ENCODE assay signal across 1 cellular context in the genomic region with DNA sequence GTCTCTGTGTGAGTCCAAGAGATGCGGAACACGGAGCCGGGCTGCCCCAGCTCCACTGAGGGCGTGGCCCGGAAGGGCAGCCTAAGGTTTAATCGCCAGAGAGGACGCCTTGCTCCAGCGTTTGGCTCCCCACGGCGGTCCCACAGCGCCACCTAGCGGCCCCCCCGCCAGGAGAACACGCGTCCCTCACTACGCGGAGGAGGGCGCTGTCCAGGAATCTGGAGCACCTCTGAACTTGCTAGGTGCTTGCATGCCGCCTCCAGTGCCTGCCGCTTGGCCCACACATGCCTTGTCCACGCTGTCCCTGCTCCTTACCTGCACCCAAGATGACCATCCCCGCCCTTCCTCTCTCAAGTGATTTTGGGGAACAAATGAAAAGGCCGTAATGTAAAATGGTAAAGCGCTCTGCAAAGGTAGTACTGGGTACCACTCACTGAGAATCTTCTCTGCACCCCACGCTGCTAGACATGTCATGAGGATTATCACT.
TF ChIP-seq lines count a peak whose summit lies in the region.

No MANE protein-coding gene starts in this region.

TF ChIP-seq in PFSK-1, 5 proteins besides CTCF, POLR2A, EP300 and RAD21 (continued from another document):
- TF ChIP-seq FOXP2 (optimal IDR thresholded peaks at IDR 0.05; ENCODE audit: borderline replicate concordance, extremely low read depth, extremely low read length, insufficient read depth) = peak; percentile 40
